9 cellular contexts compared by ENCODE assay signal in the genomic region with DNA sequence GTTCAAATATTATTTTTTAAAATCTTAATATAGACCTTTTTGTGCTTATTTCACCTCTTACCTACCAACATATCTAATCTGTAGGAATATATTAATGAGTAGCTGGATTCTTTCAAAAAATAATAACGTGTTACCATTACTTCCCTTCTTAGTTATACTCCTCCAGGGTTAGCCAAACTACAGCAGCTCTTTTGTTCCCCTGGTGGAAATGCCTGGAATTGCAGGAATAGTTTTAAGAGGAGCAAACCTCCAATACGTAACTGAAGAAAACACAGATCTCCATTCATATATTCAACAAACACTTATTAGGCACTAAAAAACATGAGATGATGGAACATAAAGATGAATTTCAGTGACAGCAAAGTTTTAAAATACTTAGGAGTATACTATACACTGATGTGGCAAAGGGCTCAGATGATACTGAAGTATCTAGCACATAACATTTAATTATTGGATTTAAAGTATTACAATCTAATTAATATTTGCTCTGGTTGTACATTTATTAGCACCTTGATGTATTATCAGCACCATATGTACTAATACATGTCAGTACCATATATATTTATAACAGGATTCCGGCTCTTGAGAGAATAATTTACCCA.
DNase-seq lines count a peak whose midpoint lies in the region; TF ChIP-seq lines count a peak whose summit lies in the region.
"Had no signal": no experiment of that assay in that cellular context is flagged by ENCODE, and none has a peak within 500 bp of the region (broad histone marks: within the 10 kb centered on the region; RNA-seq: fewer than 3 reads in every experiment).

No MANE protein-coding gene starts in this region.

- H3K4me2 ChIP-seq in PC-9, result no peak overlapping the region

- TF ChIP-seq CTCF in PC-9 (conservative IDR thresholded peaks at IDR 0.05), result peak; percentile 68

- POLR2A ChIA-PET in PC-9 (lab: Charles Lee; ENCODE audit: unreplicated experiment), result interaction anchor here (0.7 kb wide), 1 partner anchor 40 kb away, joined by 3 read pairs; no protein-coding TSS in a partner anchor

- DNase-seq in DMS53 (lab: John Stamatoyannopoulos, UW), result peak; percentile 52
- peak; percentile 5 for DNase-seq in HCEC 1CT
- DNase-seq in PC-9, result no peak
- peak; percentile 14 for DNase-seq in glomerular visceral epithelial cell (ENCODE audit: extremely low spot score)
- no peak for DNase-seq in NCI-H510A treated with DMSO at 0.1 percent for 48 hours (lab: John Stamatoyannopoulos, UW)
- no peak for DNase-seq in posterior cingulate gyrus
- no peak for DNase-seq in NCI-H345 treated with DMSO at 0.1 percent for 48 hours (lab: John Stamatoyannopoulos, UW; ENCODE audit: unreplicated experiment)
- no peak for DNase-seq in immature natural killer cell
- DNase-seq: naive thymus-derived CD4-positive, alpha-beta T cell had no signal

- H3K9me3 ChIP-seq in PC-9 (ENCODE audit: insufficient read depth, low read depth), result no peaks in the 10 kb centered on the region

- CTCF ChIA-PET in PC-9 (lab: Charles Lee), result interaction anchor here (0.6 kb wide), 1 partner anchor 108 kb away, joined by 3 read pairs; no protein-coding TSS in a partner anchor

- no peaks in the 10 kb centered on the region for H3K27me3 ChIP-seq in PC-9 (ENCODE audit: insufficient read depth, low read depth)

- no peaks in the 10 kb centered on the region for H3K36me3 Mint-ChIP-seq in immature natural killer cell
- H3K36me3 Mint-ChIP-seq: naive thymus-derived CD4-positive, alpha-beta T cell had no signal

- H3K79me2 ChIP-seq in PC-9 (ENCODE audit: low read depth), result no peaks in the 10 kb centered on the region

- peaks cover 0 to 3% (median 2%) of the 10 kb centered on the region in 3 donors for H3K27me3 Mint-ChIP-seq in immature natural killer cell (ENCODE audit: low read depth in 3 of 3)
- H3K27me3 Mint-ChIP-seq: naive thymus-derived CD4-positive, alpha-beta T cell had no signal

- H3K4me1 Mint-ChIP-seq in immature natural killer cell, result no peaks in the 10 kb centered on the region
- H3K4me1 Mint-ChIP-seq: naive thymus-derived CD4-positive, alpha-beta T cell had no signal

- BruUV-seq in PC-9 (replicated peaks; lab: Mats Ljungman, UMichigan), result no TSS peak

- H3K27ac ChIP-seq in PC-9, result no peak overlapping the region

- no peak overlapping the region for H3K27ac Mint-ChIP-seq in immature natural killer cell
- H3K27ac Mint-ChIP-seq: naive thymus-derived CD4-positive, alpha-beta T cell had no signal

- H3K4me1 ChIP-seq in PC-9 (replicated peaks; ENCODE audit: insufficient read depth), result no peaks in the 10 kb centered on the region

- intact Hi-C loops in PC-9 (cut with micrococcal nuclease; ENCODE audit: unreplicated experiment) (no loop called here), posterior cingulate gyrus (cut with DNase I) (no loop called here)

- H4K20me1 ChIP-seq in PC-9 (ENCODE audit: insufficient read depth), result no peaks in the 10 kb centered on the region

- H3K4me3 Mint-ChIP-seq in immature natural killer cell, result no peak overlapping the region
- H3K4me3 Mint-ChIP-seq: naive thymus-derived CD4-positive, alpha-beta T cell had no signal

- H3K9me3 Mint-ChIP-seq in immature natural killer cell, result peaks cover 0 to 6% (median 0%) of the 10 kb centered on the region in 6 donors

- no peak overlapping the region for H2AFZ ChIP-seq in PC-9

- no peaks in the 10 kb centered on the region for H3K9me2 ChIP-seq in PC-9 (ENCODE audit: insufficient read depth)

- no peaks in the 10 kb centered on the region for H3K36me3 ChIP-seq in PC-9 (ENCODE audit: low read depth)

- H3K4me3 ChIP-seq in PC-9, result no peak overlapping the region

- H3F3A ChIP-seq in PC-9 (ENCODE audit: insufficient read depth, low read depth), result no peaks in the 10 kb centered on the region

Comparison
In these comparisons a context has a peak if more than half of its experiments do, and no peak if none do; other contexts are left out.
1. DNase-seq: peak in DMS53 (single experiment), HCEC 1CT (single experiment) and glomerular visceral epithelial cell (single experiment); none in PC-9 (0 of 2), NCI-H510A treated with DMSO at 0.1 percent for 48 hours (single experiment), posterior cingulate gyrus (0 of 10), NCI-H345 treated with DMSO at 0.1 percent for 48 hours (single experiment) and immature natural killer cell (0 of 3).